25 cellular contexts compared by ENCODE assay signal in genomic region chr16:53515811-53516210, GRCh38. TPM values are rescaled to one million over a fixed set of nuclear protein-coding genes. Genes with fewer than 3 reads are reported as not detected.
A peak's percentile ranks its signal among the peaks of the same experiment; 100 is the strongest.
DNase-seq lines count a peak whose midpoint lies in the region; ATAC-seq, FAIRE-seq and TF ChIP-seq lines count a peak whose summit lies in the region.
"Had no signal": no experiment of that assay in that cellular context is flagged by ENCODE, and none has a peak within 500 bp of the region (broad histone marks: within the 10 kb centered on the region; RNA-seq: fewer than 3 reads in every experiment).

No MANE protein-coding gene starts in this region.

- H3K79me1 ChIP-seq in H1 (ENCODE audit: low read depth, low read length): no peaks in the 10 kb centered on the region

- H3K4me3 ChIP-seq in H1 (ENCODE audit: extremely low read depth in 1 of 4, insufficient read depth in 2 of 4, low read depth in 3 of 4, low read length in 4 of 4) (no peak overlapping the region), osteoblast (ENCODE audit: insufficient read depth, low read length) (no peak overlapping the region), GM23248 (no peak overlapping the region), dorsolateral prefrontal cortex (no peak overlapping the region)
- H3K4me3 ChIP-seq: A549, left lung, PC-9, suprapubic skin, vagina had no signal

- in situ Hi-C loops in GM23248 (cut with MboI): no loop called here

- H3K9me3 Mint-ChIP-seq in CD4-positive, alpha-beta T cell: no peaks in the 10 kb centered on the region
- H3K9me3 Mint-ChIP-seq: activated naive CD4-positive, alpha-beta T cell treated with anti-CD3 and anti-CD28 coated beads for 36 hours; stimulated activated effector memory CD8-positive, alpha-beta T cell treated with anti-CD3 and anti-CD28 coated beads, Interleukin-12 subunit alpha, Interleukin-12 subunit beta, amount 100 ng/mL, for 72 hours had no signal

- peak overlapping the region; percentile 49 for H3K4me3 Mint-ChIP-seq in CD4-positive, alpha-beta T cell
- H3K4me3 Mint-ChIP-seq: activated CD8-positive, alpha-beta T cell treated with anti-CD3 and anti-CD28 coated beads for 36 hours; activated naive CD4-positive, alpha-beta T cell treated with anti-CD3 and anti-CD28 coated beads for 36 hours; stimulated activated effector memory CD8-positive, alpha-beta T cell treated with anti-CD3 and anti-CD28 coated beads, Interleukin-12 subunit alpha, Interleukin-12 subunit beta, amount 100 ng/mL, for 72 hours had no signal

- H3K79me2 ChIP-seq in H1 (ENCODE audit: control insufficient read depth in 1 of 2, insufficient read depth in 2 of 2, low read length in 2 of 2) (no peaks in the 10 kb centered on the region), osteoblast (ENCODE audit: insufficient read depth, low read length) (no peaks in the 10 kb centered on the region), GM23248 (ENCODE audit: insufficient read depth) (no peaks in the 10 kb centered on the region)

- H3K9me3 ChIP-seq in CD4-positive, alpha-beta T cell (ENCODE audit: control insufficient read depth, low read length): no peaks in the 10 kb centered on the region
- H3K9me3 ChIP-seq in H1 (ENCODE audit: insufficient read depth in 2 of 2, low read depth in 1 of 2, low read length in 1 of 2) (peaks cover 9 to 10% of the 10 kb centered on the region in 2 experiments; a peak in 2 of 4 replicates), osteoblast (ENCODE audit: low read depth, low read length) (no peaks in the 10 kb centered on the region), GM23248 (ENCODE audit: low read depth) (no peaks in the 10 kb centered on the region)
- H3K9me3 ChIP-seq: A549, suprapubic skin, vagina had no signal

- H3K14ac ChIP-seq in H1 (ENCODE audit: insufficient read length): no peak overlapping the region

- H3K9ac ChIP-seq in H1 (replicated peaks in 1 of 4; ENCODE audit: extremely low read depth in 1 of 4, low read depth in 3 of 4, low read length in 3 of 4) (no peak overlapping the region), GM23248 (no peak overlapping the region)

- no peak overlapping the region for H2BK20ac ChIP-seq in H1 (ENCODE audit: low read length)

- no peak for FAIRE-seq in H1 (lab: Jason Lieb, UNC)
- FAIRE-seq: A549, GM18507 had no signal

- no peak overlapping the region for H3K56ac ChIP-seq in H1 (replicated peaks; ENCODE audit: insufficient read length, low read depth, low read length)

- H3K9me2 ChIP-seq in GM23248 (ENCODE audit: insufficient read depth): no peaks in the 10 kb centered on the region

- no peak for TF ChIP-seq EP300 in H1 (IDR thresholded peaks at IDR 0.05; ENCODE audit: borderline replicate concordance in 1 of 2, low read depth in 2 of 2, low read length in 2 of 2)

- H3K36me3 ChIP-seq in H1 (ENCODE audit: control insufficient read depth in 2 of 4, insufficient read depth in 4 of 4, low read length in 3 of 4) (no peaks in the 10 kb centered on the region), osteoblast (ENCODE audit: insufficient read depth, low read length) (no peaks in the 10 kb centered on the region), GM23248 (ENCODE audit: low read depth) (no peaks in the 10 kb centered on the region)
- H3K36me3 ChIP-seq: left lung, suprapubic skin, vagina had no signal

- DNase-seq in activated effector memory CD4-positive, alpha-beta T cell treated with anti-CD3 and anti-CD28 coated beads, Interleukin-2, amount 50 U/mL, for 16 hours: peak; percentile 8
- DNase-seq in activated effector memory CD4-positive, alpha-beta T cell treated with Interleukin-2 at 50 U/mL for 16 hours: no peak
- no peak for DNase-seq in CD4-positive, alpha-beta T cell
- no peak for DNase-seq in H1 (ENCODE audit: low read depth in 1 of 2, low spot score in 2 of 2)
- no peak for DNase-seq in osteoblast (ENCODE audit: insufficient read length, low spot score, missing footprints)
- no peak for DNase-seq in GM23248
- no peak for DNase-seq in SW480 (ENCODE audit: low spot score)
- no peak for DNase-seq in dorsolateral prefrontal cortex
- DNase-seq: activated CD4-positive, CD25-positive, alpha-beta regulatory T cell treated with anti-CD3 and anti-CD28 coated beads, Interleukin-2, amount 50 U/mL, for 72 hours; activated CD8-positive, alpha-beta T cell treated with anti-CD3 and anti-CD28 coated beads for 36 hours; activated naive CD4-positive, alpha-beta T cell treated with anti-CD3 and anti-CD28 coated beads for 36 hours; anterior cingulate cortex; caudate nucleus; DMS79; left lung; NCI-H1048; NCI-H187 treated with DMSO at 0.1 percent for 48 hours; NCI-H446; PC-9 had no signal

- no peak for TF ChIP-seq RAD21 in H1 (IDR thresholded peaks at IDR 0.05 in 1 of 2, conservative IDR thresholded peaks at IDR 0.05 in 1 of 2; ENCODE audit: low read depth in 2 of 2, low read length in 2 of 2)

- H3K4me2 ChIP-seq in H1 (ENCODE audit: insufficient read depth in 1 of 2, low read depth in 2 of 2, low read length in 2 of 2) (no peak overlapping the region), osteoblast (ENCODE audit: insufficient read depth, low read length) (no peak overlapping the region), GM23248 (ENCODE audit: unreplicated experiment) (no peak overlapping the region)
- H3K4me2 ChIP-seq: A549, PC-9 had no signal

- no peak overlapping the region for H4K5ac ChIP-seq in H1 (ENCODE audit: insufficient read length, low read depth, low read length)

- H3K27me3 ChIP-seq in CD4-positive, alpha-beta T cell (ENCODE audit: control insufficient read depth, insufficient read depth, low read length): no peaks in the 10 kb centered on the region
- H3K27me3 ChIP-seq in H1 (replicated peaks in 1 of 4; ENCODE audit: control insufficient read depth in 3 of 4, extremely low read depth in 1 of 4, insufficient read depth in 3 of 4, low read length in 3 of 4) (no peaks in the 10 kb centered on the region), osteoblast (ENCODE audit: insufficient read depth, low read length) (no peaks in the 10 kb centered on the region), GM23248 (replicated peaks; ENCODE audit: insufficient read depth) (no peaks in the 10 kb centered on the region), dorsolateral prefrontal cortex (no peaks in the 10 kb centered on the region)
- H3K27me3 ChIP-seq: left lung, suprapubic skin, vagina had no signal

- no peaks in the 10 kb centered on the region for H4K20me1 ChIP-seq in H1 (replicated peaks in 1 of 2; ENCODE audit: control insufficient read depth in 1 of 2, insufficient read depth in 2 of 2, low read length in 2 of 2)
- H4K20me1 ChIP-seq in osteoblast (ENCODE audit: insufficient read depth, low read length): no peaks in the 10 kb centered on the region
- no peaks in the 10 kb centered on the region for H4K20me1 ChIP-seq in GM23248 (ENCODE audit: insufficient read depth)

- no peak overlapping the region for H4K91ac ChIP-seq in H1 (replicated peaks; ENCODE audit: insufficient read length, low read length)

- intact Hi-C loops in CD4-positive, alpha-beta T cell (cut with DNase I, micrococcal nuclease): loop anchor here in 1 of 2 experiments (10.0 kb wide), 2 partner anchors 189 to 1321 kb away; partner anchors contain the start of genes FTO and RPGRIP1L
- intact Hi-C loops in dorsolateral prefrontal cortex (cut with DNase I): loop anchor here in 1 of 2 donors (10.0 kb wide), 1 partner anchor 461 kb away; the partner anchor contains the start of genes CHD9 and CHD9NB

- no peak for ATAC-seq in CD4-positive, alpha-beta T cell (ENCODE audit: poor library complexity)
- ATAC-seq: A549; activated CD8-positive, alpha-beta T cell treated with anti-CD3 and anti-CD28 coated beads for 36 hours; left lung; stimulated activated effector memory CD8-positive, alpha-beta T cell treated with anti-CD3 and anti-CD28 coated beads, Interleukin-12 subunit alpha, Interleukin-12 subunit beta, amount 100 ng/mL, for 72 hours had no signal

- H2BK5ac ChIP-seq in H1 (ENCODE audit: low read depth, low read length): no peak overlapping the region

- WGBS in H1 (ENCODE audit: extremely low coverage in 1 of 2, insufficient coverage in 1 of 2, insufficient read length in 1 of 2, insufficient replicate concordance in 2 of 2, low coverage in 1 of 2, low lambda C conversion rate in 2 of 2, missing lambda C conversion rate in 1 of 2), 2 experiments: 90% methylated on average over 2 of the region's 2 CpGs; no CpG with 5 or more reads in 1 of the 2 experiments
- WGBS in GM23248 (ENCODE audit: low coverage in 1 of 2, low lambda C conversion rate in 2 of 2, missing lambda C conversion rate in 2 of 2), 2 experiments: 46 to 50% methylated on average over 2 of the region's 2 CpGs

- no peaks in the 10 kb centered on the region for H3K27me3 Mint-ChIP-seq in CD4-positive, alpha-beta T cell

- H3K4me1 Mint-ChIP-seq in CD4-positive, alpha-beta T cell (ENCODE audit: low read depth): peaks cover 59% of the 10 kb centered on the region

- H3K23me2 ChIP-seq in H1 (ENCODE audit: low read depth, low read length): no peaks in the 10 kb centered on the region

- H2AFZ ChIP-seq in H1 (ENCODE audit: low read length): no peak overlapping the region
- no peak overlapping the region for H2AFZ ChIP-seq in osteoblast (ENCODE audit: low read length)
- no peak overlapping the region for H2AFZ ChIP-seq in GM23248
- H2AFZ ChIP-seq: PC-9 had no signal

- CTCF ChIA-PET in CD4-positive, alpha-beta T cell (lab: Charles Lee): interaction anchor here (0.6 kb wide), 1 partner anchor 196 kb away, joined by 3 read pairs; no protein-coding TSS in a partner anchor
- CTCF ChIA-PET in H1 (lab: Charles Lee; ENCODE audit: partially characterized antibody): interaction anchor here (1.2 kb wide), 1 partner anchor 9 kb away, joined by 3 read pairs; no protein-coding TSS in a partner anchor

- TF ChIP-seq CTCF in CD4-positive, alpha-beta T cell (IDR thresholded peaks at IDR 0.05): no peak
- TF ChIP-seq CTCF in H1 (IDR thresholded peaks at IDR 0.05; ENCODE audit: control extremely low read depth in 1 of 3, insufficient read depth in 1 of 3, low read depth in 1 of 3, low read length in 3 of 3) (no peak), osteoblast (IDR thresholded peaks at IDR 0.05; ENCODE audit: extremely low read depth, low read depth, low read length) (no peak), dorsolateral prefrontal cortex (IDR thresholded peaks at IDR 0.05 in 54 of 56, conservative IDR thresholded peaks at IDR 0.05 in 2 of 56; ENCODE audit: low read depth in 1 of 56, partially characterized antibody in 56 of 56) (no peak)

- H3K4me1 ChIP-seq in H1 (replicated peaks in 1 of 4; ENCODE audit: control insufficient read depth in 3 of 4, insufficient read depth in 4 of 4, low read length in 3 of 4) (no peaks in the 10 kb centered on the region), osteoblast (ENCODE audit: insufficient read depth, low read length) (peaks cover 3% of the 10 kb centered on the region), GM23248 (ENCODE audit: insufficient read depth) (no peaks in the 10 kb centered on the region)
- H3K4me1 ChIP-seq: vagina had no signal

- H3K27ac Mint-ChIP-seq in CD4-positive, alpha-beta T cell: no peak overlapping the region
- H3K27ac Mint-ChIP-seq: activated CD8-positive, alpha-beta T cell treated with anti-CD3 and anti-CD28 coated beads for 36 hours; activated naive CD4-positive, alpha-beta T cell treated with anti-CD3 and anti-CD28 coated beads for 36 hours; stimulated activated effector memory CD8-positive, alpha-beta T cell treated with anti-CD3 and anti-CD28 coated beads, Interleukin-12 subunit alpha, Interleukin-12 subunit beta, amount 100 ng/mL, for 72 hours had no signal

- H2BK120ac ChIP-seq in H1 (replicated peaks; ENCODE audit: low read depth, low read length): peak overlapping the region; percentile 72

- POLR2A ChIA-PET in CD4-positive, alpha-beta T cell (lab: Charles Lee): interaction anchor here (1.2 to 5.3 kb wide), 2 partner anchors 12 to 82 kb away, joined by 3 to 38 read pairs; partner anchors contain the start of genes AKTIP and RBL2
- POLR2A ChIA-PET in H1 (lab: Charles Lee; ENCODE audit: partially characterized antibody): no interaction called here

- no peak overlapping the region for H3K18ac ChIP-seq in H1 (ENCODE audit: extremely low read depth, low read length)

- H2BK15ac ChIP-seq in H1 (ENCODE audit: low read length): no peak overlapping the region

- no peak for TF ChIP-seq POLR2A in H1 (IDR thresholded peaks at IDR 0.05; ENCODE audit: control extremely low read depth in 1 of 2, low read depth in 2 of 2, low read length in 2 of 2)

- H2BK12ac ChIP-seq in H1 (ENCODE audit: low read depth, low read length): no peak overlapping the region

- H3K4ac ChIP-seq in H1 (replicated peaks; ENCODE audit: insufficient read length, low read depth, low read length): no peak overlapping the region

- H3K23ac ChIP-seq in H1 (ENCODE audit: insufficient read length): no peak overlapping the region

- no peaks in the 10 kb centered on the region for H3K36me3 Mint-ChIP-seq in CD4-positive, alpha-beta T cell (ENCODE audit: low read depth)

- H3K27ac ChIP-seq in CD4-positive, alpha-beta T cell (ENCODE audit: low read depth, low read length): no peak overlapping the region
- H3K27ac ChIP-seq in H1 (ENCODE audit: low read depth, low read length) (no peak overlapping the region), osteoblast (ENCODE audit: low read depth, low read length) (peak overlapping the region; percentile 35), GM23248 (no peak overlapping the region), dorsolateral prefrontal cortex (no peak overlapping the region)
- H3K27ac ChIP-seq: A549, epithelial cell of prostate, PC-9, suprapubic skin, vagina had no signal

- no peak overlapping the region for H4K8ac ChIP-seq in H1 (ENCODE audit: extremely low read depth, insufficient read depth, low read length)

- no peak overlapping the region for H2AK5ac ChIP-seq in H1 (ENCODE audit: low read depth, low read length)

- H3F3A ChIP-seq in GM23248 (ENCODE audit: insufficient read depth): no peaks in the 10 kb centered on the region

RNA-seq across cellular contexts. Expression of gene AKTIP, which starts 12.8 kb away (rescaled TPM):
- 10 to 100 TPM; 51.2 to 53.3 TPM for total RNA-seq in CD4-positive, alpha-beta T cell
- total RNA-seq in H1 (2021; fragmentation: NEBNext Ultra II Directional; extraction: Animal tissue kit (Norgen Biotek cat#: 25700)): 15.6 and 16.5 TPM in 2 replicates
- 12.1 and 15.0 TPM in 2 replicates for polyA plus RNA-seq in H1 (2011; rRNA removed)
- polyA plus RNA-seq in H1 (2011; cell fraction: cytosol; rRNA removed): 19.9 TPM
- polyA plus RNA-seq in H1 (2011; cell fraction: nucleus; rRNA removed): 19.6 TPM
- polyA plus RNA-seq in H1 (2012, experiment 1 of 2): 18.4 to 26.7 TPM (median 19.4 TPM) in 4 replicates
- polyA plus RNA-seq in H1 (2012, experiment 2 of 2): 1.3 TPM
- polyA plus RNA-seq in H1 (2013, experiment 1 of 2): 10.2 TPM
- 12.1 TPM for polyA plus RNA-seq in H1 (2013, experiment 2 of 2)
- polyA minus RNA-seq in H1 (2011; rRNA and poly(A)+ RNA removed): 26.8 and 34.1 TPM in 2 replicates
- 16.7 TPM for polyA minus RNA-seq in H1 (2011; cell fraction: cytosol; rRNA and poly(A)+ RNA removed)
- polyA minus RNA-seq in H1 (2011; cell fraction: nucleus; rRNA and poly(A)+ RNA removed): 34.5 TPM
- total RNA-seq in osteoblast: 25.0 and 25.6 TPM in 2 replicates
- 16.4 and 25.8 TPM in 2 replicates for total RNA-seq in GM23248 (2014; rRNA removed; shearing (Covaris generic))
- 23.7 and 25.5 TPM in 2 replicates for polyA plus RNA-seq in GM23248 (2016; fragmentation: Nextera tagmentation; extraction: Ambion mirVana)
- total RNA-seq in dorsolateral prefrontal cortex: 100 to 1,000 TPM in 83 of 120 experiments, 10 to 100 TPM in 37; 80.9 to 138 (median 106) TPM
